In the genomic region with DNA sequence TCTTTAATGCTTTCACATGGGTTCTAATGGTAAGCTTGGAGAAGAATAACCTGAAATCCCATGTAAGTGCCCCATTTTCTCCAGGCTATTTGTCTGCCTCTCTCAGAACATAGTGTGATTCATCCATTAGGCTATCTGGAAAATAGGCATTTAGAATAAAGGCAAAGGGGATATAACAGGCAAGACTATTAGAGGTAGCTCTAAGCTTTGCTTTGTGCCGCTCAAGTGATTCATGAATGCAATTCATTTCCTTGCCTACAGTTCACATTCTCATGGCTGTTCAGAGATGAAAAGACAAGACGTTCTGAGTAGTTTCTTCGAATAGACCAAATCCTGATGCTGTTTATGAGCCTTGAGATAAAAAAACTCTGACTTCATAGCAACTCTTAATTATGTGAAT, we compare ENCODE assay signal across 9 cellular contexts.
DNase-seq lines count a peak whose midpoint lies in the region; ATAC-seq and TF ChIP-seq lines count a peak whose summit lies in the region.
"Had no signal": no experiment of that assay in that cellular context is flagged by ENCODE, and none has a peak within 500 bp of the region (broad histone marks: within the 10 kb centered on the region; RNA-seq: fewer than 3 reads in every experiment).

No MANE protein-coding gene starts in this region.

- no peaks in the 10 kb centered on the region for H4K20me1 ChIP-seq in GM23248 (ENCODE audit: insufficient read depth)

- H3K4me3 ChIP-seq in GM23248 (no peak overlapping the region), H7 (ENCODE audit: insufficient read depth, low read depth, low read length) (no peak overlapping the region)
- no peak overlapping the region for H3K4me3 ChIP-seq in effector memory CD4-positive, alpha-beta T cell (ENCODE audit: insufficient read depth, low read depth, low read length, poor library complexity, severe bottlenecking)
- H3K4me3 ChIP-seq: ascending aorta had no signal

- DNase-seq in GM23248 (peak; percentile 14), renal cortical epithelial cell (ENCODE audit: low read depth) (peak; percentile 89), NCI-H345 (lab: John Stamatoyannopoulos, UW) (no peak), H7 (no peak), mesenteric fat pad (ENCODE audit: low spot score) (no peak)
- no peak for DNase-seq in effector memory CD4-positive, alpha-beta T cell
- DNase-seq: NCI-H446 treated with DMSO at 0.1 percent for 48 hours had no signal

- no peak overlapping the region for H3K27ac ChIP-seq in GM23248
- peak overlapping the region; percentile 69 for H3K27ac ChIP-seq in effector memory CD4-positive, alpha-beta T cell (ENCODE audit: insufficient read depth, low read length, poor library complexity, severe bottlenecking)

- no peaks in the 10 kb centered on the region for H3F3A ChIP-seq in GM23248 (ENCODE audit: insufficient read depth)

- no peaks in the 10 kb centered on the region for H3K36me3 ChIP-seq in GM23248 (ENCODE audit: low read depth)
- peaks cover 5% of the 10 kb centered on the region for H3K36me3 ChIP-seq in effector memory CD4-positive, alpha-beta T cell (ENCODE audit: control insufficient read depth, insufficient read depth, low read length)
- no peaks in the 10 kb centered on the region for H3K36me3 ChIP-seq in H7 (replicated peaks; ENCODE audit: control insufficient read depth, insufficient read depth, low read length)
- H3K36me3 ChIP-seq: ascending aorta had no signal

- H3K9me3 ChIP-seq in GM23248 (ENCODE audit: low read depth), result no peaks in the 10 kb centered on the region
- no peaks in the 10 kb centered on the region for H3K9me3 ChIP-seq in effector memory CD4-positive, alpha-beta T cell (ENCODE audit: control insufficient read depth, low read length)
- H3K9me3 ChIP-seq: ascending aorta had no signal

- H3K27me3 ChIP-seq in GM23248 (replicated peaks; ENCODE audit: insufficient read depth) (no peaks in the 10 kb centered on the region), H7 (ENCODE audit: control insufficient read depth, insufficient read depth, low read length) (no peaks in the 10 kb centered on the region)
- H3K27me3 ChIP-seq in effector memory CD4-positive, alpha-beta T cell (replicated peaks; ENCODE audit: control insufficient read depth, insufficient read depth, low read length, poor library complexity, severe bottlenecking), result no peaks in the 10 kb centered on the region
- H3K27me3 ChIP-seq: ascending aorta had no signal

- H3K4me2 ChIP-seq in GM23248 (ENCODE audit: unreplicated experiment), result no peak overlapping the region

- H3K9me2 ChIP-seq in GM23248 (ENCODE audit: insufficient read depth), result no peaks in the 10 kb centered on the region

- WGBS in GM23248 (ENCODE audit: low coverage in 1 of 2, low lambda C conversion rate in 2 of 2, missing lambda C conversion rate in 2 of 2), 2 experiments, result 19% methylated on average over 3 of the region's 3 CpGs

- no peak overlapping the region for H3K9ac ChIP-seq in GM23248

- no peak for ATAC-seq in SK-N-SH treated with all-trans-retinoic acid at 6 μM for 48 hours

- H3K4me1 ChIP-seq in GM23248 (ENCODE audit: insufficient read depth), result peaks cover 19% of the 10 kb centered on the region
- H3K4me1 ChIP-seq in effector memory CD4-positive, alpha-beta T cell (ENCODE audit: control insufficient read depth, insufficient read depth, low read length, poor library complexity, severe bottlenecking), result peaks cover 94% of the 10 kb centered on the region

- no peak overlapping the region for H2AFZ ChIP-seq in GM23248

- in situ Hi-C loops in GM23248 (cut with MboI), result loop anchor here (10.0 kb wide), 1 partner anchor 86 kb away; no protein-coding TSS in a partner anchor

- H3K79me2 ChIP-seq in GM23248 (ENCODE audit: insufficient read depth), result no peaks in the 10 kb centered on the region

TF ChIP-seq in SK-N-SH treated with all-trans-retinoic acid at 6 μM for 48 hours, 23 proteins besides CTCF, POLR2A, EP300 and RAD21:
- TF ChIP-seq RARB (CRISPR knock-in tag; IDR thresholded peaks at IDR 0.05) (no peak), ZNF8 (CRISPR knock-in tag; IDR thresholded peaks at IDR 0.05) (no peak), ISL1 (CRISPR knock-in tag; IDR thresholded peaks at IDR 0.05) (0 out of 2 replicates have a peak, but pooled peaks have one; percentile 9), ZFP30 (CRISPR knock-in tag; IDR thresholded peaks at IDR 0.05) (no peak)

Comparison
In these comparisons a context has a peak if more than half of its experiments do, and no peak if none do; other contexts are left out.
1. DNase-seq: peak in GM23248 (single experiment) and renal cortical epithelial cell (single experiment); none in effector memory CD4-positive, alpha-beta T cell (0 of 3), NCI-H345 (single experiment), H7 (single experiment) and mesenteric fat pad (single experiment).